22 cellular contexts compared by ENCODE assay signal in the genomic region with DNA sequence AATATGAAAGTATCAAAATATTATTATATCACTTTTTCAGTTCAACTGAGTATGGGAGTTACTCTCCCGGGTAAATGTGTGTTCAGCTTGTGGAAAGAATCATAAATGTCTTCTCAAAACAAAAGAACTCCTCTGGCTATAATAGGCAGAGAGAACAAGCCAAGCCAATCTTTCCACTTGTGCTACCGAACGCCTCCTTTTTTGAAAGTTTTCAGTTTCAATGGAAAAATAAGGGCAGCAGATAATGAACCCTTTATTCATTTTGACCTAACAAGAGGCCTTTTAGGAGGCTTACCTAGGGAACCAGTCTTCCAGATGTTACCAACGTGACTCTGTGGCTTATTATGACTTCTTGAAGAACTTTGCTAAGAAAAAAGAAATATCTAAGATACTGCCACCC.
"Had no signal": no experiment of that assay in that cellular context is flagged by ENCODE, and none has a peak within 500 bp of the region (broad histone marks: within the 10 kb centered on the region; RNA-seq: fewer than 3 reads in every experiment).

No MANE protein-coding gene starts in this region.

- ATAC-seq: activated CD8-positive, alpha-beta memory T cell treated with anti-CD3 and anti-CD28 coated beads, Interleukin-2, amount 10 ng/mL, durations not matched to agents 7 days and 5 days; K562 had no signal

- H3K4me1 Mint-ChIP-seq: activated CD8-positive, alpha-beta memory T cell treated with anti-CD3 and anti-CD28 coated beads, Interleukin-2, amount 10 ng/mL, durations not matched to agents 7 days and 5 days; central memory CD8-positive, alpha-beta T cell had no signal

- H3K36me3 Mint-ChIP-seq: activated CD8-positive, alpha-beta memory T cell treated with anti-CD3 and anti-CD28 coated beads, Interleukin-2, amount 10 ng/mL, durations not matched to agents 7 days and 5 days; brain had no signal

- DNase-seq: activated CD4-positive, alpha-beta T cell treated with anti-CD3 and anti-CD28 coated beads, Interleukin-2, amount 50 U/mL, for 48 hours; activated CD4-positive, CD25-positive, alpha-beta regulatory T cell; activated CD8-positive, alpha-beta memory T cell treated with anti-CD3 and anti-CD28 coated beads, Interleukin-2, amount 10 ng/mL, durations not matched to agents 7 days and 5 days; activated gamma-delta T cell treated with Interleukin-2 at 50 U/mL for 16 hours; activated naive CD4-positive, alpha-beta T cell treated with anti-CD3 and anti-CD28 coated beads, Interleukin-2, amount 50 U/mL, for 16 hours; activated T-cell treated with anti-CD3 and anti-CD28 coated beads, Interleukin-2, amount 50 U/mL, for 24 hours; amygdala; Karpas-422; MM.1S; NCI-H1105 treated with DMSO at 0.1 percent for 48 hours; NCI-H1436 treated with DMSO at 0.1 percent for 48 hours; NCI-H187; NCI-H2081; NCI-H510A treated with DMSO at 0.1 percent for 48 hours; NCI-H69; PC-9; SHP77 treated with DMSO at 0.1 percent for 48 hours; T-helper 1 cell had no signal

- H3K27ac Mint-ChIP-seq: activated CD8-positive, alpha-beta memory T cell treated with anti-CD3 and anti-CD28 coated beads, Interleukin-2, amount 10 ng/mL, durations not matched to agents 7 days and 5 days; activated T-cell treated with anti-CD3 and anti-CD28 coated beads, Interleukin-2, amount 50 U/mL, for 24 hours had no signal

- H3K4me3 Mint-ChIP-seq: activated CD8-positive, alpha-beta memory T cell treated with anti-CD3 and anti-CD28 coated beads, Interleukin-2, amount 10 ng/mL, durations not matched to agents 7 days and 5 days; activated T-cell treated with anti-CD3 and anti-CD28 coated beads, Interleukin-2, amount 50 U/mL, for 24 hours; brain; central memory CD8-positive, alpha-beta T cell had no signal

- H3K27me3 Mint-ChIP-seq: activated CD8-positive, alpha-beta memory T cell treated with anti-CD3 and anti-CD28 coated beads, Interleukin-2, amount 10 ng/mL, durations not matched to agents 7 days and 5 days; brain had no signal

- H3K9me3 Mint-ChIP-seq: activated T-cell treated with anti-CD3 and anti-CD28 coated beads, Interleukin-2, amount 50 U/mL, for 24 hours; central memory CD8-positive, alpha-beta T cell had no signal

- FAIRE-seq: astrocyte, K562 had no signal
